8 cellular contexts compared by ENCODE assay signal in the genomic region with DNA sequence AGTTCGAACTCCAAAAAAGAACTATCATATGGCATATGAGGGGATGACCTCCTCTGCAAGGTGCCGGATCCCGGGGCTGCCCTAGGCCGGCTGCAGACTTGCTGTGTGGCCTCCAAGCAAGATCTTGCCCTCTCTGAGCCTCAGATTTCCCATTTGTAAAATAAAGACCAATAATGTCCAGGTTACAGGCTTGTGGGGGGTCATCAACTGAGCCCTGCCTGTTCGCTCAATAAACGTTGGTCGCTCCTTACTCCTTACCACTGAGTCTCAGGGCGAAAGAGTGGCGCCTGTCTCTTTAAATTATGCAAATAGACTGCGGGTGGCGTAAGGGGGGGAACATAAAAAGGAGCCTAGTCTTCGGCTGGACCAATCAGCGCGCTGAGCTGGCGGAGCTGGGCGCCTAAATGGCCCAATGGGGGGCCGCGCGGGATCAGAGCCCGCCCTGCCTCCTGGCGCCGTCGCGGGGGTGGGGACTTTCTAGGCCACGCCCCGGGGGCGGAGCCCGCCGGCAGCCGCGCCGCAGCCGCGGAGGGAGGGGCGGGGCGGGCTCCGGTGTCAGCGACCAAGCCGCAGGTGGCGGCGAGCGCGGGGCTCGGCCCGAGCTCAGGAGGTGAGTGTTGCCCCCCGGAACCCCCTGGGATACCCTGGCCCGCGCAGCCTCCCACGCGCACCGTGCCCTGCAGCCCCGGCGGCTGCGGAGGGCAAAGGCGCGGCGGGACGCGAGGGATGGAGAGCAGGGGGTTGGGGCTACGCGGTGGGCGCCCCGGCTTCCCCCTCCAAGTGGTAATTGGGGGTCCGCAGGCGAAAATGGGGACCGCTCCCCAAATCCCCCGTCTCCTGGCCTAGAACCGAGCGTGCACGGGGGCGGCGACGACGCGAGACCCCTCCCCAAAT. TPM values are rescaled to one million over a fixed set of nuclear protein-coding genes. Genes with fewer than 3 reads are reported as not detected.
A peak's percentile ranks its signal among the peaks of the same experiment; 100 is the strongest.
DNase-seq lines count a peak whose midpoint lies in the region; ATAC-seq and TF ChIP-seq lines count a peak whose summit lies in the region.

No MANE protein-coding gene starts in this region.

- ATAC-seq in HG02938 (IDR thresholded peaks at IDR 0.05; ENCODE audit: unreplicated experiment) (peak; percentile 62), right cardiac atrium (peak; percentile 98 to 99)

- intact Hi-C loops in right cardiac atrium (cut with DNase I) (no loop called here), uterus (cut with DNase I; ENCODE audit: low total_unique reads) (no loop called here)

- 7% methylated on average over 75 of the region's 75 CpGs for WGBS in right cardiac atrium

- TF ChIP-seq CTCF in uterus (IDR thresholded peaks at IDR 0.05): no peak

- H3K27me3 ChIP-seq in right cardiac atrium (ENCODE audit: control insufficient read depth, insufficient read depth) (no peaks in the 10 kb centered on the region), uterus (no peaks in the 10 kb centered on the region)

- no peaks in the 10 kb centered on the region for H3K36me3 ChIP-seq in uterus

- peak; percentile 59 to 81 for DNase-seq in NCI-H187 (lab: John Stamatoyannopoulos, UW)
- peak; percentile 89 to 97 (median 90) for DNase-seq in T-helper 2 cell
- peak; percentile 69 to 97 (median 92) for DNase-seq in anterior cingulate cortex (lab: John Stamatoyannopoulos, UW)
- DNase-seq in right cardiac atrium: peak; percentile 95 to 97 (median 97)
- DNase-seq in pulmonary artery endothelial cell (ENCODE audit: low read depth, low spot score): peak; percentile 73
- peak; percentile 85 to 86 for DNase-seq in uterus

- H3K27ac ChIP-seq in right cardiac atrium (ENCODE audit: low read length) (no peak overlapping the region), uterus (no peak overlapping the region)

- H3K4me3 ChIP-seq in right cardiac atrium (ENCODE audit: low read length) (peak overlapping the region; percentile 17), uterus (peak overlapping the region in 1 of 2 donors; percentile 45)

- H3K4me1 ChIP-seq in right cardiac atrium (ENCODE audit: control insufficient read depth, insufficient read depth, low read length) (peaks cover 3% of the 10 kb centered on the region), uterus (peaks cover 0 to 5% of the 10 kb centered on the region in 2 donors)

- TF ChIP-seq POLR2A in GM15510 (IDR thresholded peaks at IDR 0.05; ENCODE audit: borderline replicate concordance, extremely low read depth, insufficient read length): peak; percentile 51
- no peak for TF ChIP-seq POLR2A in uterus (IDR thresholded peaks at IDR 0.05)

- H3K9me3 ChIP-seq in right cardiac atrium (ENCODE audit: control insufficient read depth, low read length) (no peaks in the 10 kb centered on the region), uterus (no peaks in the 10 kb centered on the region)

RNA-seq across cellular contexts. Expression of a gene that starts 3.8 kb away (rescaled TPM):
- total RNA-seq in right cardiac atrium (1 to 10 TPM in 3 of 4 donors, under 1 TPM in 1; 0.68 to 1.6 (median 1.3) TPM), pulmonary artery endothelial cell (0.56 and 1.1 TPM in 2 replicates), uterus (1 to 10 TPM in 2 of 4 donors, under 1 TPM in 1, not detected in 1; under 0.01 to 3.8 (median 1.4) TPM)
- 0.57 TPM for polyA plus RNA-seq in right cardiac atrium

RNA-seq across cellular contexts. Expression of a gene that starts 28.2 kb away (rescaled TPM):
- total RNA-seq in right cardiac atrium (10 to 100 TPM; 24.8 to 35.5 (median 31.6) TPM), pulmonary artery endothelial cell (40.8 and 52.6 TPM in 2 replicates), uterus (10 to 100 TPM in 3 of 4 donors, 1 to 10 TPM in 1; 6.2 to 78.7 (median 50.3) TPM)
- 14.7 TPM for polyA plus RNA-seq in right cardiac atrium

RNA-seq across cellular contexts. Expression of a gene that starts 47.5 kb away (rescaled TPM):
- total RNA-seq in right cardiac atrium (not detected), pulmonary artery endothelial cell (not detected in 2 replicates), uterus (1 to 10 TPM in 1 of 4 donors, not detected in 3; 1.4 TPM)
- polyA plus RNA-seq in right cardiac atrium: not detected

RNA-seq across cellular contexts. Expression of a gene that starts 59.3 kb away (rescaled TPM):
- total RNA-seq in right cardiac atrium (under 1 TPM in 2 of 4 donors, not detected in 2; 0.03 to 0.06 TPM), pulmonary artery endothelial cell (under 0.01 TPM in 1 of 2 replicates, not detected in the other), uterus (under 1 TPM in 3 of 4 donors, not detected in 1; 0.21 to 0.35 (median 0.29) TPM)
- 0.05 TPM for polyA plus RNA-seq in right cardiac atrium
